ENCODE assay signal across 17 cellular contexts in the genomic region with DNA sequence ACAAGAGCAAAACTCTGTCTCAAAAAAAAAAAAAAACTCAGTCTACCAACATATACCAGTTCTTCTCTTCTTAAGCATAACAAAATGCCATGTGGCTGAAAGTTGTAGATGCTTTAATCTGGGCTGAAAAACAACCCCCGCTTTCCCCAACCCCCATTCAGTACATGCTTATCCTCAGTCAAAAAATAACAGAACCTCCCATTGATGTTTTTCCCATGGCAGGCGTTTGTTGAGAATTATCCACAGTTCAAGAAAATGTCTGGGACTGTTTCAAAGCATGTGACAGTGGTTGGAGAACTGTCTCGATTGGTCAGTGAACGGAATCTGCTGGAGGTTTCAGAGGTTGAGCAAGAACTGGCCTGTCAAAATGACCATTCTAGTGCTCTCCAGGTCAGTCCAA. TPM values are rescaled to one million over a fixed set of nuclear protein-coding genes. Genes with fewer than 3 reads are reported as not detected.
DNase-seq lines count a peak whose midpoint lies in the region; ATAC-seq and TF ChIP-seq lines count a peak whose summit lies in the region.
"Had no signal": no experiment of that assay in that cellular context is flagged by ENCODE, and none has a peak within 500 bp of the region (broad histone marks: within the 10 kb centered on the region; RNA-seq: fewer than 3 reads in every experiment).

No MANE protein-coding gene starts in this region.

- H3K36me3 ChIP-seq in left ventricle myocardium inferior, result peaks cover 70% of the 10 kb centered on the region

- H3K9me3 ChIP-seq in left ventricle myocardium inferior (replicated peaks), result no peaks in the 10 kb centered on the region
- H3K9me3 ChIP-seq: A549; BLaER1 treated with 17β-estradiol and CSF1 and Interleukin-3, amounts not matched to agents 10 nM and 100 nM; Caco-2 had no signal

- no peak for DNase-seq in left ventricle myocardium inferior
- no peak for DNase-seq in left cardiac atrium
- DNase-seq in coronary artery (ENCODE audit: low spot score), result no peak
- peak; percentile 84 for DNase-seq in foreskin melanocyte
- no peak for DNase-seq in NCI-H187 treated with DMSO at 0.1 percent for 48 hours (lab: John Stamatoyannopoulos, UW)
- DNase-seq: AML-193; Caco-2; Calu3; CD4-positive, alpha-beta T cell; CD8-positive, alpha-beta T cell; DMS79 treated with DMSO at 0.1 percent for 48 hours; GF-D8 had no signal

- intact Hi-C loops in left ventricle myocardium inferior (cut with micrococcal nuclease) (no loop called here), left cardiac atrium (cut with DNase I) (no loop called here)

- H3K27ac ChIP-seq in left ventricle myocardium inferior (replicated peaks) (peak overlapping the region; percentile 74), coronary artery (peak overlapping the region; percentile 5 to 52)
- H3K27ac ChIP-seq: 22Rv1; A549; BLaER1 treated with 17β-estradiol and CSF1 and Interleukin-3, amounts not matched to agents 10 nM and 100 nM; C4-2B had no signal

- TF ChIP-seq CTCF in left ventricle myocardium inferior (IDR thresholded peaks at IDR 0.05; ENCODE audit: borderline replicate concordance) (no peak), coronary artery (IDR thresholded peaks at IDR 0.05) (no peak)

- no peak overlapping the region for H3K4me3 ChIP-seq in left ventricle myocardium inferior
- H3K4me3 ChIP-seq in coronary artery, result no peak overlapping the region
- H3K4me3 ChIP-seq: A549; BLaER1 treated with 17β-estradiol and CSF1 and Interleukin-3, amounts not matched to agents 10 nM and 100 nM had no signal

- ATAC-seq in left cardiac atrium, result no peak
- ATAC-seq in GM21423 (IDR thresholded peaks at IDR 0.05; ENCODE audit: unreplicated experiment), result no peak
- ATAC-seq: A549; CD8-positive, alpha-beta T cell had no signal

- H3K4me1 ChIP-seq in left ventricle myocardium inferior, result peaks cover 36% of the 10 kb centered on the region
- H3K4me1 ChIP-seq: A549, Caco-2 had no signal

- H3K27me3 ChIP-seq in left ventricle myocardium inferior (ENCODE audit: low read depth), result no peaks in the 10 kb centered on the region
- H3K27me3 ChIP-seq: BLaER1 treated with 17β-estradiol and CSF1 and Interleukin-3, amounts not matched to agents 10 nM and 100 nM had no signal

RNA-seq across cellular contexts. Expression of a gene that starts 14.9 kb away (rescaled TPM):
- total RNA-seq in left ventricle myocardium inferior, result 54.4 TPM
- total RNA-seq in left cardiac atrium, result 10 to 100 TPM; 39.3 to 40.2 TPM
